Comparison of ENCODE assay signal across 21 cellular contexts in genomic region chr1:187577625-187578024, GRCh38.
"Had no signal": no experiment of that assay in that cellular context is flagged by ENCODE, and none has a peak within 500 bp of the region (broad histone marks: within the 10 kb centered on the region; RNA-seq: fewer than 3 reads in every experiment).

No MANE protein-coding gene starts in this region.

- ATAC-seq: activated T-helper 17 cell treated with anti-CD3 and anti-CD28 coated beads, Interleukin-2, amount 50 U/mL, for 72 hours; T-helper 17 cell had no signal

- H3K4me2 ChIP-seq: PC-9 had no signal

- H3K4me1 ChIP-seq: colonic mucosa had no signal

- DNase-seq: activated CD4-positive, alpha-beta memory T cell treated with anti-CD3 and anti-CD28 coated beads, Interleukin-2, amount 10 ng/mL, durations not matched to agents 7 days and 5 days; activated CD4-positive, alpha-beta T cell treated with anti-CD3 and anti-CD28 coated beads, Interleukin-2, amount 10 ng/mL, durations not matched to agents 7 days and 5 days; activated CD4-positive, CD25-positive, alpha-beta regulatory T cell; activated gamma-delta T cell; activated naive CD4-positive, alpha-beta T cell treated with anti-CD3 and anti-CD28 coated beads for 36 hours; activated T-cell treated with anti-CD3 and anti-CD28 coated beads for 4 hours; activated T-cell treated with anti-CD3 and anti-CD28 coated beads, Interleukin-2, amount 50 U/mL, for 48 hours; brain microvascular endothelial cell; colonic mucosa; NCI-H1092; NCI-H1417; NCI-H2029; NCI-H446; NCI-H524; PC-9; SHP77 treated with DMSO at 0.1 percent for 48 hours; T-helper 17 cell; T-helper 9 cell had no signal

- H3K4me3 ChIP-seq: cardiac muscle cell, colonic mucosa, PC-9 had no signal

- H3K27ac ChIP-seq: brain microvascular endothelial cell, cardiac muscle cell, colonic mucosa, PC-9, VCaP had no signal
